8 cellular contexts compared by ENCODE assay signal in the genomic region with DNA sequence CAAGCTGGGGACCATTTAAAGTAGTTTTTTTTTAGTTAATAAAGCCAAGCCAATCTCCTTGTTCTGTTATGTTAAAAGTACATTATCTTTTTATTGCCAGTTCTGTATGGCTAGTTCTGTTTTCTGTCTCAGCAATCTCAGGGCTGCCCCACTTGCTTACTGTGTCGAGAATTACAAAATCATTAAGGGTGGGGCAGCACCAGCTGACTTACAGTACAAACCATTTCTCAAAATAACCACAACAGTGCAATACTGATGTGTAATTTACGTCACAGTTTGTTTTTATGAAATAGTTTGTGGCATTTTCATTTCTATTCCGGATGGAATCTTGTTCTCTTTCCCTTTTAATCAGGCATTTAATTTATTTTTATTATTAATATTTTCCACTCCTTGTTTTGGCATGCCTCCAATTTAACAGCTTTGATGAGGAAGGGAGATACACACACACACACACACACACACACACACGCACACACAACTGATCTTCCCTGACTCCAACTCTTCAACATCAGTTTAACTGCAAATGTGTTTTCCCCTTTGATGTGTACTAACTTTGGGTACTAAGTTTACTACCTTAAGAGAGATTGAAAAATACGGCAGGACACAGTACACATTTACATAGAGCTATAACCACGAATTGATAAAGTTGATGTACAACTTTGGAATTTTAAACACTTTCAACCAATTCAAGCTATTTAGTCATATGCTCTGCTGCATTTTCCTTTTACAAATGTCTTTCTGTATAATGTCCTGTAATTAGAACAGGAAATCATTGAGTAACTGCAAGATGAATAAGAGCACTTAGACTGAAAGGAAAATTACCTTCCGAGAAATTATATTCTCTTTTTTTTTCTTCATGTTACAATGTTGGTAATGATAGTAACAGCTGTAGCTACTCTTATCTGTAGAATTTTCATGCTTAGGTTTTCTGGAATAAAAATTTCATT.
DNase-seq lines count a peak whose midpoint lies in the region; ATAC-seq and TF ChIP-seq lines count a peak whose summit lies in the region.

No MANE protein-coding gene starts in this region.

- H3K9me3 ChIP-seq in T-helper 17 cell (ENCODE audit: control insufficient read depth, low read length, poor library complexity, severe bottlenecking) (no peaks in the 10 kb centered on the region), muscle layer of duodenum (ENCODE audit: control insufficient read depth in 1 of 2, low read length in 2 of 2) (no peaks in the 10 kb centered on the region), thyroid gland (no peaks in the 10 kb centered on the region)

- H3K4me1 Mint-ChIP-seq in T-helper 17 cell (peaks cover 30% of the 10 kb centered on the region), endothelial cell (ENCODE audit: unreplicated experiment) (no peaks in the 10 kb centered on the region)

- H3K4me1 ChIP-seq in muscle layer of duodenum (ENCODE audit: control insufficient read depth in 1 of 2, insufficient read depth in 2 of 2, low read length in 2 of 2) (peaks cover 9 to 11% of the 10 kb centered on the region in 2 donors), thyroid gland (peaks cover 0 to 3% of the 10 kb centered on the region in 2 donors)

- no peaks in the 10 kb centered on the region for H3K9me3 Mint-ChIP-seq in endothelial cell (ENCODE audit: unreplicated experiment)

- H3K36me3 ChIP-seq in muscle layer of duodenum (ENCODE audit: control insufficient read depth in 1 of 2, insufficient read depth in 2 of 2, low read length in 2 of 2) (peaks cover 0 to 15% of the 10 kb centered on the region in 2 donors), thyroid gland (no peaks in the 10 kb centered on the region)

- TF ChIP-seq POLR2A in thyroid gland (IDR thresholded peaks at IDR 0.05) = no peak

- H3K4me3 ChIP-seq in muscle layer of duodenum (ENCODE audit: low read depth in 1 of 2, low read length in 2 of 2) = peak overlapping the region in 1 of 2 donors; percentile 40
- no peak overlapping the region for H3K4me3 ChIP-seq in thyroid gland (replicated peaks in 1 of 3)

- H3K27me3 ChIP-seq in muscle layer of duodenum (ENCODE audit: low read depth, low read length) (no peaks in the 10 kb centered on the region), thyroid gland (no peaks in the 10 kb centered on the region)

- peak overlapping the region; percentile 98 for H3K27ac Mint-ChIP-seq in T-helper 17 cell
- H3K27ac Mint-ChIP-seq in endothelial cell (ENCODE audit: unreplicated experiment) = no peak overlapping the region

- H3K4me3 Mint-ChIP-seq in T-helper 17 cell (peak overlapping the region; percentile 90), endothelial cell (ENCODE audit: unreplicated experiment) (no peak overlapping the region)

- ATAC-seq in GM18517 (IDR thresholded peaks at IDR 0.05; ENCODE audit: unreplicated experiment) = peak; percentile 32
- ATAC-seq in HG03354 (IDR thresholded peaks at IDR 0.05; ENCODE audit: poor library complexity, severe bottlenecking, unreplicated experiment) = peak; percentile 38
- peak; percentile 90 for ATAC-seq in T-helper 17 cell

- H3K27me3 Mint-ChIP-seq in T-helper 17 cell = no peaks in the 10 kb centered on the region
- no peaks in the 10 kb centered on the region for H3K27me3 Mint-ChIP-seq in endothelial cell (ENCODE audit: unreplicated experiment)

- intact Hi-C loops in thyroid gland (cut with DNase I) = no loop called here

- 51 to 60% methylated on average over 7 of the region's 7 CpGs for WGBS in thyroid gland, 2 donors

- H3K36me3 Mint-ChIP-seq in T-helper 17 cell (ENCODE audit: low read depth) (peaks cover 4% of the 10 kb centered on the region), endothelial cell (ENCODE audit: low read depth, unreplicated experiment) (no peaks in the 10 kb centered on the region)

- H3K27ac ChIP-seq in muscle layer of duodenum (ENCODE audit: low read length) = peak overlapping the region; percentile 72
- H3K27ac ChIP-seq in thyroid gland = peak overlapping the region; percentile 15 to 21 (median 19)

- DNase-seq in T-helper 17 cell = peak in 2 of 3 donors; percentile 39 to 42
- DNase-seq in central memory CD4-positive, alpha-beta T cell = peak; percentile 82
- DNase-seq in thyroid gland = peak; percentile 8 to 16
- DNase-seq in endothelial cell (ENCODE audit: low spot score) = no peak
- no peak for DNase-seq in HK-2 (ENCODE audit: unreplicated experiment)

- TF ChIP-seq CTCF in thyroid gland (IDR thresholded peaks at IDR 0.05) (no peak), endothelial cell (IDR thresholded peaks at IDR 0.05; ENCODE audit: unreplicated experiment) (no peak)

Comparison
In these comparisons a context has a peak if more than half of its experiments do, and no peak if none do; other contexts are left out.
1. ATAC-seq: peak in every context shown above with its lines; median percentile 90 in T-helper 17 cell; 38 in HG03354; 32 in GM18517.
2. DNase-seq: peak in T-helper 17 cell (2 of 3), central memory CD4-positive, alpha-beta T cell (single experiment) and thyroid gland (2 of 2); none in endothelial cell (single experiment) and HK-2 (single experiment).